ENCODE assay signal across 9 cellular contexts in genomic region chr13:50893211-50893852, GRCh38. TPM values are rescaled to one million over a fixed set of nuclear protein-coding genes. Genes with fewer than 3 reads are reported as not detected.
DNase-seq lines count a peak whose midpoint lies in the region; ATAC-seq and TF ChIP-seq lines count a peak whose summit lies in the region.
"Had no signal": no experiment of that assay in that cellular context is flagged by ENCODE, and none has a peak within 500 bp of the region (broad histone marks: within the 10 kb centered on the region; RNA-seq: fewer than 3 reads in every experiment).

No MANE protein-coding gene starts in this region.

- peak; percentile 23 for DNase-seq in DMS79 treated with DMSO at 0.1 percent for 48 hours (lab: John Stamatoyannopoulos, UW)
- no peak for DNase-seq in DMS79 (lab: John Stamatoyannopoulos, UW)
- peak; percentile 3 for DNase-seq in NCI-H2107 (lab: John Stamatoyannopoulos, UW)
- no peak for DNase-seq in colonic mucosa
- no peak for DNase-seq in amygdala (lab: John Stamatoyannopoulos, UW)
- DNase-seq in NCI-H1105 (lab: John Stamatoyannopoulos, UW): no peak

- under 1% methylated on average over 4 of the region's 4 CpGs for WGBS in thymus

- H3K36me3 ChIP-seq in colonic mucosa: no peaks in the 10 kb centered on the region
- no peaks in the 10 kb centered on the region for H3K36me3 ChIP-seq in thymus (ENCODE audit: control insufficient read depth, insufficient read depth)

- H3K9me3 ChIP-seq in colonic mucosa (no peaks in the 10 kb centered on the region), thymus (ENCODE audit: control insufficient read depth) (no peaks in the 10 kb centered on the region)

- peak; percentile 80 for ATAC-seq in HG02678 (IDR thresholded peaks at IDR 0.05; ENCODE audit: unreplicated experiment)

- no peaks in the 10 kb centered on the region for H3K4me1 ChIP-seq in colonic mucosa
- H3K4me1 ChIP-seq in thymus (ENCODE audit: control insufficient read depth, insufficient read depth, low read length): peaks cover 41% of the 10 kb centered on the region

- no peak for TF ChIP-seq CTCF in colonic mucosa (IDR thresholded peaks at IDR 0.05)

- H3K9ac ChIP-seq in colonic mucosa (ENCODE audit: low read depth in 2 of 2, low read length in 2 of 2): no peak overlapping the region

- H3K4me3 ChIP-seq in colonic mucosa: no peak overlapping the region
- peak overlapping the region; percentile 10 for H3K4me3 ChIP-seq in thymus (ENCODE audit: low read length)

- H3K27ac ChIP-seq in colonic mucosa (peak overlapping the region; percentile 39), thymus (ENCODE audit: low read depth) (peak overlapping the region; percentile 97)
- H3K27ac ChIP-seq: 22Rv1 had no signal

- intact Hi-C loops in colonic mucosa (cut with DNase I): no loop called here

- H3K27me3 ChIP-seq in colonic mucosa (no peaks in the 10 kb centered on the region), thymus (ENCODE audit: control insufficient read depth, insufficient read depth) (no peaks in the 10 kb centered on the region)

RNA-seq across cellular contexts. Expression of gene RNASEH2B, which starts 16.3 kb away (rescaled TPM):
- total RNA-seq in colonic mucosa: 10 to 100 TPM; 22.1 to 30.1 TPM
- polyA plus RNA-seq in thymus: 187 TPM

RNA-seq across cellular contexts. Expression of gene DLEU7, which starts 49.8 kb away (rescaled TPM):
- total RNA-seq in colonic mucosa: under 1 TPM in 1 of 2 donors, not detected in 1; 0.11 TPM
- polyA plus RNA-seq in thymus: 0.73 TPM

Comparison
In these comparisons a context has a peak if more than half of its experiments do, and no peak if none do; other contexts are left out.
1. DNase-seq: peak in DMS79 treated with DMSO at 0.1 percent for 48 hours (single experiment) and NCI-H2107 (single experiment); none in DMS79 (single experiment), colonic mucosa (single experiment), amygdala (0 of 56) and NCI-H1105 (single experiment).